9 cellular contexts compared by ENCODE assay signal in the genomic region with DNA sequence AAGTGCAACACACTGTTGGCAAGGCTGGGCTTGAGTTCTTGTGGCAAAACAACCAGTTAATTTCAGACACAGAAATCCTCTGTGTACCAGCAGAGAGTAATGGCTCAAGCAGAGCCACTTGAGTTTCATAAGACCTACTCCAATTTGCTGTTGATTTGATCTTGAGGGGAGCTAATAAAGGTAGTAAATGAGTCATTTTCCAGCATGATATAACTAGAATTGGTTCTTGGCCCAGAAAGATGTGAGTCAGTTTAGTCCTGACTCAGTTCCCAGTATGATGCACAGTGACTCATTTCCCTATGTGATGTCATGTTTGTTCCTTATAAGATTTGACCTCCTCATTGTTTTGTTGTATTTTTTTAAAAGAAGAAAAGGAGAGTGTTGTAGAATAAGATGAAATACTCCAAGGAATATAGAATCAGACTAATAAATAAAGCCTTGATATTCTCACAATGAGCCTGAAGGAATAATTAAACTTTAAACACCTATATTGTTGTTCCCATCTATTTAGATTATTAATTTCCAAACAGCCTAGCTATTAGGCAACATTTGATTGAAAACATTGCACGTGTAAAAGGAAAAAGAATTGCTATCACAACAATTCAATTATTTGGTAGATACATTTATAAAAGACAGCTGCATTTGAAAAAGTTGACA.
DNase-seq lines count a peak whose midpoint lies in the region; ATAC-seq and TF ChIP-seq lines count a peak whose summit lies in the region.
"Had no signal": no experiment of that assay in that cellular context is flagged by ENCODE, and none has a peak within 500 bp of the region (broad histone marks: within the 10 kb centered on the region; RNA-seq: fewer than 3 reads in every experiment).

No MANE protein-coding gene starts in this region.

- intact Hi-C loops in upper lobe of right lung (cut with DNase I) = no loop called here
- intact Hi-C loops in left colon (cut with DNase I, micrococcal nuclease) = no loop called here

- H3K9me3 ChIP-seq in upper lobe of right lung = no peaks in the 10 kb centered on the region

- no peak overlapping the region for H3K4me3 ChIP-seq in kidney epithelial cell (ENCODE audit: low read depth, low read length)
- H3K4me3 ChIP-seq in upper lobe of right lung = no peak overlapping the region

- H3K27ac ChIP-seq in angular gyrus (ENCODE audit: low read depth, low read length) (peak overlapping the region; percentile 7), upper lobe of right lung (peak overlapping the region; percentile 5)

- H3K27me3 ChIP-seq in kidney epithelial cell (ENCODE audit: control insufficient read depth, insufficient read depth, low read length) (no peaks in the 10 kb centered on the region), upper lobe of right lung (no peaks in the 10 kb centered on the region)

- TF ChIP-seq CTCF in kidney epithelial cell (IDR thresholded peaks at IDR 0.05; ENCODE audit: insufficient read depth, low read length, poor library complexity, severe bottlenecking) (no peak), upper lobe of right lung (IDR thresholded peaks at IDR 0.05) (no peak)

- peaks cover 30% of the 10 kb centered on the region for H3K4me1 ChIP-seq in upper lobe of right lung

- H3K36me3 ChIP-seq in kidney epithelial cell (ENCODE audit: control insufficient read depth, insufficient read depth, low read length) (no peaks in the 10 kb centered on the region), upper lobe of right lung (no peaks in the 10 kb centered on the region)

- no peak for DNase-seq in activated CD4-positive, CD25-positive, alpha-beta regulatory T cell (lab: John Stamatoyannopoulos, UW)
- DNase-seq in NCI-H2029 (lab: John Stamatoyannopoulos, UW) = peak; percentile 69
- peak; percentile 98 for DNase-seq in kidney epithelial cell (ENCODE audit: low read depth)
- DNase-seq in upper lobe of right lung = no peak
- DNase-seq in left colon = no peak
- DNase-seq: DND-41 had no signal

- peak; percentile 96 to 97 for ATAC-seq in activated CD4-positive, CD25-positive, alpha-beta regulatory T cell treated with anti-CD3 and anti-CD28 coated beads, Interleukin-2, amount 50 U/mL, for 24 hours
- ATAC-seq in HG02571 (IDR thresholded peaks at IDR 0.05; ENCODE audit: unreplicated experiment) (peak; percentile 84), upper lobe of right lung (peak; percentile 78), left colon (no peak)

Comparison
In these comparisons a context has a peak if more than half of its experiments do, and no peak if none do; other contexts are left out.
1. DNase-seq: peak in NCI-H2029 (single experiment) and kidney epithelial cell (single experiment); none in activated CD4-positive, CD25-positive, alpha-beta regulatory T cell (0 of 4), upper lobe of right lung (single experiment) and left colon (0 of 2).